Comparison of ENCODE assay signal across 9 cellular contexts in genomic region chr1:27343639-27344025, GRCh38. TPM values are rescaled to one million over a fixed set of nuclear protein-coding genes. Genes with fewer than 3 reads are reported as not detected.
DNase-seq lines count a peak whose midpoint lies in the region; ATAC-seq, FAIRE-seq and TF ChIP-seq lines count a peak whose summit lies in the region.
"Had no signal": no experiment of that assay in that cellular context is flagged by ENCODE, and none has a peak within 500 bp of the region (broad histone marks: within the 10 kb centered on the region; RNA-seq: fewer than 3 reads in every experiment).

No MANE protein-coding gene starts in this region.

- peak overlapping the region; percentile 77 to 93 for H3K27ac Mint-ChIP-seq in activated naive CD4-positive, alpha-beta T cell treated with anti-CD3 and anti-CD28 coated beads, Interleukin-2, amount 50 U/mL, for 72 hours
- peak overlapping the region; percentile 88 for H3K27ac Mint-ChIP-seq in memory B cell

- H3K9me3 Mint-ChIP-seq in activated naive CD4-positive, alpha-beta T cell treated with anti-CD3 and anti-CD28 coated beads, Interleukin-2, amount 50 U/mL, for 72 hours, result no peaks in the 10 kb centered on the region
- H3K9me3 Mint-ChIP-seq in memory B cell, result peaks cover 2% of the 10 kb centered on the region

- peak; percentile 70 for FAIRE-seq in GM18507 (lab: Jason Lieb, UNC)

- TF ChIP-seq CTCF in 22Rv1 (IDR thresholded peaks at IDR 0.05), result no peak

- peak overlapping the region; percentile 76 for H3K27ac ChIP-seq in 22Rv1

- H3K4me3 Mint-ChIP-seq in memory B cell, result peak overlapping the region; percentile 94

- no peaks in the 10 kb centered on the region for H3K27me3 Mint-ChIP-seq in memory B cell

- no peak for DNase-seq in GM18507 (ENCODE audit: extremely low spot score, insufficient read length, low read depth)
- DNase-seq in activated naive CD4-positive, alpha-beta T cell treated with anti-CD3 and anti-CD28 coated beads, Interleukin-2, amount 50 U/mL, for 72 hours (ENCODE audit: low spot score in 2 of 2), result no peak
- no peak for DNase-seq in memory B cell (ENCODE audit: low spot score in 2 of 2)
- no peak for DNase-seq in SW480 (ENCODE audit: low spot score)
- DNase-seq in erythroblast (lab: John Stamatoyannopoulos, UW), result no peak
- DNase-seq in ACHN, result no peak

- in situ Hi-C loops in ACHN (cut with HindIII; ENCODE audit: low pct_ligation_motif_present, low pct_unique_long_range_greater_than_20kb, low sequenced_read_pairs), result no loop called here

- peaks cover 45% of the 10 kb centered on the region for H3K4me1 Mint-ChIP-seq in memory B cell

- ATAC-seq in activated naive CD4-positive, alpha-beta T cell treated with anti-CD3 and anti-CD28 coated beads, Interleukin-2, amount 50 U/mL, for 72 hours, result no peak
- no peak for ATAC-seq in memory B cell (ENCODE audit: low read depth)
- no peak for ATAC-seq in GM19452 (IDR thresholded peaks at IDR 0.05; ENCODE audit: unreplicated experiment)

- peaks cover 0 to 8% of the 10 kb centered on the region in 2 donors for H3K36me3 Mint-ChIP-seq in activated naive CD4-positive, alpha-beta T cell treated with anti-CD3 and anti-CD28 coated beads, Interleukin-2, amount 50 U/mL, for 72 hours
- H3K36me3 Mint-ChIP-seq in memory B cell, result peaks cover 14% of the 10 kb centered on the region

- TF ChIP-seq POLR2A in erythroblast (IDR thresholded peaks at IDR 0.05; ENCODE audit: low read length), result no peak

RNA-seq across cellular contexts. Expression of gene SYTL1, which starts 1.8 kb away (rescaled TPM):
- 10 to 100 TPM; 15.6 to 35.1 TPM for total RNA-seq in activated naive CD4-positive, alpha-beta T cell treated with anti-CD3 and anti-CD28 coated beads, Interleukin-2, amount 50 U/mL, for 72 hours

RNA-seq across cellular contexts. Expression of gene TMEM222, which starts 21.7 kb away (rescaled TPM):
- total RNA-seq in activated naive CD4-positive, alpha-beta T cell treated with anti-CD3 and anti-CD28 coated beads, Interleukin-2, amount 50 U/mL, for 72 hours, result 10 to 100 TPM; 26.9 to 29.8 TPM

RNA-seq across cellular contexts. Expression of gene MAP3K6, which starts 23.1 kb away (rescaled TPM):
- 10 to 100 TPM in 1 of 2 donors, 1 to 10 TPM in 1; 5.5 to 14.7 TPM for total RNA-seq in activated naive CD4-positive, alpha-beta T cell treated with anti-CD3 and anti-CD28 coated beads, Interleukin-2, amount 50 U/mL, for 72 hours

RNA-seq across cellular contexts. Expression of gene FCN3, which starts 31.0 kb away (rescaled TPM):
- total RNA-seq in activated naive CD4-positive, alpha-beta T cell treated with anti-CD3 and anti-CD28 coated beads, Interleukin-2, amount 50 U/mL, for 72 hours, result not detected
- total RNA-seq: osteocyte had no signal

RNA-seq across cellular contexts. Expression of gene CD164L2, which starts 39.5 kb away (rescaled TPM):
- total RNA-seq in activated naive CD4-positive, alpha-beta T cell treated with anti-CD3 and anti-CD28 coated beads, Interleukin-2, amount 50 U/mL, for 72 hours, result not detected
- total RNA-seq: osteocyte had no signal
